1 cellular context compared by ENCODE assay signal in genomic region chr4:99949034-99949998, GRCh38.
A peak's percentile ranks its signal among the peaks of the same experiment; 100 is the strongest.
TF ChIP-seq lines count a peak whose summit lies in the region.

No MANE protein-coding gene starts in this region.

TF ChIP-seq in WTC11, 78 proteins besides CTCF, POLR2A, EP300 and RAD21 (continued from another document and continues in another):
- peak; percentile 88; the same call in 1 of the 2 replicates for TF ChIP-seq ZNF281 (CRISPR knock-in tag; IDR thresholded peaks at IDR 0.05)
- TF ChIP-seq ZMAT4 (CRISPR knock-in tag; IDR thresholded peaks at IDR 0.05), result peak; percentile 82
- TF ChIP-seq ZNF423 (CRISPR knock-in tag; IDR thresholded peaks at IDR 0.05), result peak; percentile 56; the same call in 1 of the 2 replicates
- no peak for TF ChIP-seq CREB1 (CRISPR knock-in tag; IDR thresholded peaks at IDR 0.05)
- no peak for TF ChIP-seq SMAD3 (CRISPR knock-in tag; IDR thresholded peaks at IDR 0.05; ENCODE audit: borderline replicate concordance)
- TF ChIP-seq GABPB1 (CRISPR knock-in tag; IDR thresholded peaks at IDR 0.05), result peak; percentile 98
- TF ChIP-seq USF1 (CRISPR knock-in tag; IDR thresholded peaks at IDR 0.05), result peak; percentile 68; the same call in 1 of the 2 replicates
- peak; percentile 74 for TF ChIP-seq USF2 (CRISPR knock-in tag; IDR thresholded peaks at IDR 0.05)
- TF ChIP-seq SMAD4 (CRISPR knock-in tag; IDR thresholded peaks at IDR 0.05), result no peak
- TF ChIP-seq NFE2L1 (CRISPR knock-in tag; IDR thresholded peaks at IDR 0.05), result peak; percentile 61; the same call in 1 of the 2 replicates
- TF ChIP-seq ZNF219 (CRISPR knock-in tag; IDR thresholded peaks at IDR 0.05; ENCODE audit: borderline replicate concordance), result no peak
- TF ChIP-seq NR2C2 (CRISPR knock-in tag; IDR thresholded peaks at IDR 0.05), result 0 out of 2 replicates have a peak, but pooled peaks have one; percentile 21
- TF ChIP-seq ATF2 (CRISPR knock-in tag; IDR thresholded peaks at IDR 0.05; ENCODE audit: borderline replicate concordance, low read depth), result no peak
- TF ChIP-seq ZNF317 (CRISPR knock-in tag; IDR thresholded peaks at IDR 0.05; ENCODE audit: borderline replicate concordance, low read depth), result no peak
- peak; percentile 34 for TF ChIP-seq FOXK1 (CRISPR knock-in tag; IDR thresholded peaks at IDR 0.05)
- no peak for TF ChIP-seq STAT6 (CRISPR knock-in tag; conservative IDR thresholded peaks at IDR 0.05; ENCODE audit: low read depth)
- 0 out of 2 replicates have a peak, but pooled peaks have one; percentile 43 for TF ChIP-seq AR (CRISPR knock-in tag; IDR thresholded peaks at IDR 0.05)
- no peak for TF ChIP-seq MXD4 (CRISPR knock-in tag; IDR thresholded peaks at IDR 0.05; ENCODE audit: borderline replicate concordance)
- peak; percentile 74 for TF ChIP-seq MAX (CRISPR knock-in tag; IDR thresholded peaks at IDR 0.05)
- TF ChIP-seq ERG (CRISPR knock-in tag; IDR thresholded peaks at IDR 0.05), result no peak
- TF ChIP-seq HMGA2 (CRISPR knock-in tag; IDR thresholded peaks at IDR 0.05), result no peak
- no peak; the same call in 1 of the 2 replicates for TF ChIP-seq ZNF671 (CRISPR knock-in tag; IDR thresholded peaks at IDR 0.05)
- no peak for TF ChIP-seq GRHL2 (CRISPR knock-in tag; IDR thresholded peaks at IDR 0.05; ENCODE audit: insufficient replicate concordance, severe bottlenecking)
- TF ChIP-seq ELF4 (CRISPR knock-in tag; IDR thresholded peaks at IDR 0.05; ENCODE audit: low read depth), result no peak
- TF ChIP-seq FOXJ3 (CRISPR knock-in tag; IDR thresholded peaks at IDR 0.05; ENCODE audit: borderline replicate concordance), result no peak
- TF ChIP-seq E2F1 (CRISPR knock-in tag; IDR thresholded peaks at IDR 0.05), result no peak
- TF ChIP-seq CBFB (CRISPR knock-in tag; IDR thresholded peaks at IDR 0.05; ENCODE audit: low read depth), result no peak
- no peak for TF ChIP-seq ZNF138 (CRISPR knock-in tag; conservative IDR thresholded peaks at IDR 0.05)
- TF ChIP-seq ARID4B (CRISPR knock-in tag; IDR thresholded peaks at IDR 0.05; ENCODE audit: borderline replicate concordance), result no peak
- TF ChIP-seq ETV6 (CRISPR knock-in tag; IDR thresholded peaks at IDR 0.05), result no peak
- TF ChIP-seq FOXP1 (CRISPR knock-in tag; IDR thresholded peaks at IDR 0.05; ENCODE audit: borderline replicate concordance), result peak; percentile 44; the same call in 1 of the 2 replicates
- TF ChIP-seq NR3C1 (CRISPR knock-in tag; conservative IDR thresholded peaks at IDR 0.05; ENCODE audit: low read depth), result no peak
- TF ChIP-seq ZNF121 (CRISPR knock-in tag; IDR thresholded peaks at IDR 0.05), result no peak
- TF ChIP-seq RORB (CRISPR knock-in tag; IDR thresholded peaks at IDR 0.05), result peak; percentile 6; the same call in 1 of the 2 replicates
- peak; percentile 88 for TF ChIP-seq ZNF416 (CRISPR knock-in tag; IDR thresholded peaks at IDR 0.05)
- TF ChIP-seq E2F4 (CRISPR knock-in tag; IDR thresholded peaks at IDR 0.05; ENCODE audit: borderline replicate concordance, low read depth), result no peak
